Comparison of ENCODE assay signal across 8 cellular contexts in genomic region chr15:92683511-92683834, GRCh38.
DNase-seq lines count a peak whose midpoint lies in the region; ATAC-seq and TF ChIP-seq lines count a peak whose summit lies in the region.

No MANE protein-coding gene starts in this region.

- H3K27ac ChIP-seq in DND-41 (ENCODE audit: low read length) (no peak overlapping the region), MM.1S (ENCODE audit: low read length) (no peak overlapping the region)

- H3K4me2 ChIP-seq in DND-41 (ENCODE audit: insufficient read depth, low read length) = no peak overlapping the region
- H3K4me2 ChIP-seq in MM.1S (ENCODE audit: low read depth, low read length) = no peak overlapping the region

- ATAC-seq in DND-41 (ENCODE audit: insufficient read depth, low read depth) (no peak), GM18519 (IDR thresholded peaks at IDR 0.05; ENCODE audit: low FRiP score, unreplicated experiment) (no peak)

- H2AFZ ChIP-seq in DND-41 (ENCODE audit: low read depth, low read length) (no peak overlapping the region), MM.1S (ENCODE audit: low read length) (no peak overlapping the region)

- H3K36me3 ChIP-seq in DND-41 (ENCODE audit: insufficient read depth, low read length) = no peaks in the 10 kb centered on the region
- no peaks in the 10 kb centered on the region for H3K36me3 ChIP-seq in MM.1S (replicated peaks; ENCODE audit: insufficient read depth, low read length)

- H3F3A ChIP-seq in MM.1S (ENCODE audit: insufficient read depth, low read length) = no peaks in the 10 kb centered on the region

- H3K4me1 ChIP-seq in DND-41 (ENCODE audit: insufficient read depth, low read length) (no peaks in the 10 kb centered on the region), MM.1S (ENCODE audit: low read length) (no peaks in the 10 kb centered on the region)

- H3K79me2 ChIP-seq in DND-41 (ENCODE audit: insufficient read depth, low read length) = no peaks in the 10 kb centered on the region
- H3K79me2 ChIP-seq in MM.1S (ENCODE audit: low read length) = no peaks in the 10 kb centered on the region

- H3K4me3 ChIP-seq in DND-41 (ENCODE audit: low read depth in 1 of 2, low read length in 2 of 2) (no peak overlapping the region), MM.1S (ENCODE audit: low read length) (no peak overlapping the region)

- no peaks in the 10 kb centered on the region for H4K20me1 ChIP-seq in DND-41 (ENCODE audit: insufficient read depth, low read length)
- H4K20me1 ChIP-seq in MM.1S (ENCODE audit: insufficient read depth, low read length) = no peaks in the 10 kb centered on the region

- H3K9me2 ChIP-seq in MM.1S (replicated peaks; ENCODE audit: insufficient read depth, low read length) = no peaks in the 10 kb centered on the region

- H3K9ac ChIP-seq in DND-41 (ENCODE audit: low read depth, low read length) (no peak overlapping the region), MM.1S (ENCODE audit: low read length) (no peak overlapping the region)

- H3K9me3 ChIP-seq in DND-41 (ENCODE audit: insufficient read depth, low read length, severe bottlenecking) (no peaks in the 10 kb centered on the region), MM.1S (replicated peaks; ENCODE audit: insufficient read depth, low read length) (no peaks in the 10 kb centered on the region)

- DNase-seq in DND-41 (no peak), MM.1S (no peak), ecto neural progenitor cell (ENCODE audit: low spot score) (peak; percentile 80), nucleus accumbens (lab: John Stamatoyannopoulos, UW) (peak in 29 of 56 donors; percentile 5 to 53 (median 17)), NCI-H2029 (lab: John Stamatoyannopoulos, UW) (no peak), dedifferentiated amniotic fluid mesenchymal stem cell (ENCODE audit: extremely low spot score) (no peak), NK-92 (lab: John Stamatoyannopoulos, UW; ENCODE audit: unreplicated experiment) (no peak)

- peak; percentile 21 for TF ChIP-seq CTCF in DND-41 (IDR thresholded peaks at IDR 0.05; ENCODE audit: borderline replicate concordance, extremely low read depth, low read length, poor library complexity, severe bottlenecking)
- peak; percentile 60 for TF ChIP-seq CTCF in MM.1S (IDR thresholded peaks at IDR 0.05; ENCODE audit: low read length)

- H3K27me3 ChIP-seq in DND-41 (ENCODE audit: insufficient read depth, low read length, poor library complexity) = no peaks in the 10 kb centered on the region
- no peaks in the 10 kb centered on the region for H3K27me3 ChIP-seq in MM.1S (replicated peaks; ENCODE audit: insufficient read depth, low read length)

Comparison
In these comparisons a context has a peak if more than half of its experiments do, and no peak if none do; other contexts are left out.
1. DNase-seq: peak in ecto neural progenitor cell (single experiment) and nucleus accumbens (29 of 56); none in DND-41 (single experiment), MM.1S (single experiment), NCI-H2029 (single experiment), dedifferentiated amniotic fluid mesenchymal stem cell (single experiment) and NK-92 (single experiment).